Comparison of ENCODE assay signal across 17 cellular contexts in the genomic region with DNA sequence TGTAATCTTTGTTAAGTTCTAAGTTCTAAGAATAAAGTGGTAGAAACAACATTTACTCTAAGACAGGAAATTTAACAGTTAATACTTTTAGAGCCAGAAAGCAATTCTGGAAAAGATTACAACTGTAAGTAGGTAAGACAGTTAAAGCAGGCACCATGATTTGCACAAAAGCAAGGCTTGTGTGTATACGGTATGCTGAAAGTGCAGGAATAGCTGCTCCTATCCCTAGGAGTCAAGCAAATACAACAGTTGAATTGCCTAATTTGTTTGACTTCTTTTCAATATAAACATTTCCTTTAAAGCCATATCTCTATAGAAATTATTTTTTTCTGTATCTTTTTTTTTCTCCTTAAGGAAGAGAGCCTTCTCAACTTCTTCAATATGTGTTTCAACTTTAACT.
DNase-seq lines count a peak whose midpoint lies in the region; ATAC-seq, FAIRE-seq and TF ChIP-seq lines count a peak whose summit lies in the region.
"Had no signal": no experiment of that assay in that cellular context is flagged by ENCODE, and none has a peak within 500 bp of the region (broad histone marks: within the 10 kb centered on the region; RNA-seq: fewer than 3 reads in every experiment).

No MANE protein-coding gene starts in this region.

- H3K4me1 ChIP-seq in right lobe of liver (no peaks in the 10 kb centered on the region), HepG2 (ENCODE audit: insufficient read depth, low read length) (no peaks in the 10 kb centered on the region), parathyroid adenoma (peaks cover 9% of the 10 kb centered on the region), MM.1S (ENCODE audit: low read length) (no peaks in the 10 kb centered on the region), OCI-LY7 (ENCODE audit: insufficient read depth, low read length, poor library complexity, severe bottlenecking) (no peaks in the 10 kb centered on the region)
- H3K4me1 ChIP-seq: BLaER1, HAP-1 had no signal

- H3K9me3 ChIP-seq in right lobe of liver (no peaks in the 10 kb centered on the region), HepG2 (ENCODE audit: low read length) (no peaks in the 10 kb centered on the region), parathyroid adenoma (ENCODE audit: control insufficient read depth, low read length) (no peaks in the 10 kb centered on the region), MM.1S (replicated peaks; ENCODE audit: insufficient read depth, low read length) (no peaks in the 10 kb centered on the region), OCI-LY7 (ENCODE audit: low read length) (no peaks in the 10 kb centered on the region)
- H3K9me3 ChIP-seq: BLaER1, HAP-1 had no signal

- no peaks in the 10 kb centered on the region for H3K9me2 ChIP-seq in MM.1S (replicated peaks; ENCODE audit: insufficient read depth, low read length)
- no peaks in the 10 kb centered on the region for H3K9me2 ChIP-seq in OCI-LY7 (ENCODE audit: insufficient read depth, low read length)

- no peak overlapping the region for H3K4me2 ChIP-seq in HepG2 (ENCODE audit: low read depth, low read length)
- H3K4me2 ChIP-seq in parathyroid adenoma (ENCODE audit: low read length): no peak overlapping the region
- no peak overlapping the region for H3K4me2 ChIP-seq in MM.1S (ENCODE audit: low read depth, low read length)
- no peak overlapping the region for H3K4me2 ChIP-seq in OCI-LY7 (ENCODE audit: low read length)
- H3K4me2 ChIP-seq: BLaER1 had no signal

- no peak for FAIRE-seq in HepG2 (lab: Jason Lieb, UNC)
- FAIRE-seq: GM12892, GM18507 had no signal

- no peak for TF ChIP-seq RAD21 in HepG2 (CRISPR knock-in tag; IDR thresholded peaks at IDR 0.05)

- H3K9ac ChIP-seq in HepG2 (ENCODE audit: insufficient read depth, low read depth, low read length): no peak overlapping the region
- H3K9ac ChIP-seq in parathyroid adenoma: no peak overlapping the region
- no peak overlapping the region for H3K9ac ChIP-seq in MM.1S (ENCODE audit: low read length)
- H3K9ac ChIP-seq: BLaER1, GM23248 had no signal

- BruUV-seq in HepG2 (replicated peaks; lab: Mats Ljungman, UMichigan) (no TSS peak), OCI-LY7 (replicated peaks; lab: Mats Ljungman, UMichigan) (no TSS peak)

- CTCF ChIA-PET in HepG2 (lab: Yijun Ruan, JAX; ENCODE audit: low intra/inter-chr PET ratio, low total read pairs) (no interaction called here), OCI-LY7 (lab: Charles Lee; ENCODE audit: unreplicated experiment) (no interaction called here)

- POLR2A ChIA-PET in HepG2 (lab: Yijun Ruan, JAX) (no interaction called here), OCI-LY7 (lab: Charles Lee) (no interaction called here)

- H3K36me3 ChIP-seq in right lobe of liver: no peaks in the 10 kb centered on the region
- no peaks in the 10 kb centered on the region for H3K36me3 ChIP-seq in HepG2 (replicated peaks in 1 of 2; ENCODE audit: control insufficient read depth in 1 of 2, insufficient read depth in 2 of 2, low read length in 2 of 2)
- no peaks in the 10 kb centered on the region for H3K36me3 ChIP-seq in parathyroid adenoma (ENCODE audit: control insufficient read depth, insufficient read depth, low read length)
- H3K36me3 ChIP-seq in MM.1S (replicated peaks; ENCODE audit: insufficient read depth, low read length): no peaks in the 10 kb centered on the region
- H3K36me3 ChIP-seq in OCI-LY7 (ENCODE audit: insufficient read depth, low read length): no peaks in the 10 kb centered on the region
- H3K36me3 ChIP-seq: BLaER1, HAP-1 had no signal

- H3K4me3 ChIP-seq in right lobe of liver (no peak overlapping the region), HepG2 (replicated peaks in 1 of 3; ENCODE audit: insufficient read depth in 1 of 3, low read depth in 2 of 3, low read length in 3 of 3) (no peak overlapping the region), parathyroid adenoma (ENCODE audit: low read depth, low read length) (no peak overlapping the region), MM.1S (ENCODE audit: low read length) (no peak overlapping the region), OCI-LY7 (ENCODE audit: low read depth, low read length, poor library complexity, severe bottlenecking) (no peak overlapping the region)
- H3K4me3 ChIP-seq: BLaER1, GM23248, HAP-1 had no signal

- TF ChIP-seq CTCF in right lobe of liver (IDR thresholded peaks at IDR 0.05) (no peak), HepG2 (CRISPR knock-in tag; IDR thresholded peaks at IDR 0.05) (no peak), parathyroid adenoma (IDR thresholded peaks at IDR 0.05) (no peak), MM.1S (IDR thresholded peaks at IDR 0.05; ENCODE audit: low read length) (no peak), OCI-LY7 (conservative IDR thresholded peaks at IDR 0.05; ENCODE audit: low read length) (no peak)

- H3K27ac ChIP-seq in right lobe of liver (no peak overlapping the region), HepG2 (ENCODE audit: extremely low read length, insufficient read depth, low read length) (no peak overlapping the region), parathyroid adenoma (no peak overlapping the region), MM.1S (ENCODE audit: low read length) (no peak overlapping the region), OCI-LY7 (ENCODE audit: low read depth, low read length, poor library complexity, severe bottlenecking) (no peak overlapping the region)
- H3K27ac ChIP-seq: BLaER1, GM23248 had no signal

- no peak overlapping the region for H2AFZ ChIP-seq in HepG2 (ENCODE audit: low read length)
- H2AFZ ChIP-seq in parathyroid adenoma: peak overlapping the region; percentile 2
- no peak overlapping the region for H2AFZ ChIP-seq in MM.1S (ENCODE audit: low read length)
- no peak overlapping the region for H2AFZ ChIP-seq in OCI-LY7 (ENCODE audit: low read length)
- H2AFZ ChIP-seq: GM23248 had no signal

- intact Hi-C loops in right lobe of liver (cut with DNase I) (no loop called here), HepG2 (cut with micrococcal nuclease; ENCODE audit: unreplicated experiment) (no loop called here), OCI-LY7 (cut with micrococcal nuclease; ENCODE audit: unreplicated experiment) (no loop called here)

- H4K20me1 ChIP-seq in HepG2 (ENCODE audit: insufficient read depth, low read length): no peaks in the 10 kb centered on the region
- H4K20me1 ChIP-seq in MM.1S (ENCODE audit: insufficient read depth, low read length): no peaks in the 10 kb centered on the region
- no peaks in the 10 kb centered on the region for H4K20me1 ChIP-seq in OCI-LY7 (ENCODE audit: insufficient read depth, low read length)
- H4K20me1 ChIP-seq: BLaER1 had no signal

- DNase-seq in right lobe of liver (no peak), HepG2 (ENCODE audit: low spot score) (no peak), NCI-H748 treated with DMSO at 0.1 percent for 48 hours (lab: John Stamatoyannopoulos, UW) (peak; percentile 31), MM.1S (no peak), OCI-LY7 (ENCODE audit: low spot score) (no peak)
- DNase-seq in activated effector memory CD4-positive, alpha-beta T cell treated with Interleukin-2 at 50 U/mL for 16 hours: no peak
- DNase-seq: 8988T; CD4-positive, alpha-beta memory T cell; DMS153; DMS79; GDM1; GM23248 had no signal

- no peak for TF ChIP-seq POLR2A in right lobe of liver (IDR thresholded peaks at IDR 0.05)
- no peak for TF ChIP-seq POLR2A in HepG2 (IDR thresholded peaks at IDR 0.05; ENCODE audit: insufficient read depth in 1 of 2, low read depth in 2 of 2, low read length in 2 of 2)

- no peaks in the 10 kb centered on the region for H3K79me2 ChIP-seq in HepG2 (ENCODE audit: insufficient read depth, low read length)
- no peaks in the 10 kb centered on the region for H3K79me2 ChIP-seq in parathyroid adenoma
- no peaks in the 10 kb centered on the region for H3K79me2 ChIP-seq in MM.1S (ENCODE audit: low read length)
- no peaks in the 10 kb centered on the region for H3K79me2 ChIP-seq in OCI-LY7 (ENCODE audit: insufficient read depth, low read depth, low read length)

- ATAC-seq in right lobe of liver (peak; percentile 56 to 76 (median 64)), HepG2 (no peak)

- H3K27me3 ChIP-seq in right lobe of liver: no peaks in the 10 kb centered on the region
- H3K27me3 ChIP-seq in HepG2 (ENCODE audit: control insufficient read depth in 1 of 2, insufficient read depth in 2 of 2, low read length in 2 of 2): no peaks in the 10 kb centered on the region
- no peaks in the 10 kb centered on the region for H3K27me3 ChIP-seq in parathyroid adenoma (ENCODE audit: control insufficient read depth, insufficient read depth, low read length)
- no peaks in the 10 kb centered on the region for H3K27me3 ChIP-seq in MM.1S (replicated peaks; ENCODE audit: insufficient read depth, low read length)
- H3K27me3 ChIP-seq: BLaER1 had no signal

- 27% methylated on average over 1 of the region's 1 CpG for WGBS in right lobe of liver (ENCODE audit: insufficient coverage, low coverage, low lambda C conversion rate, missing lambda C conversion rate)
- WGBS in HepG2 (ENCODE audit: low lambda C conversion rate): 0% methylated on average over 1 of the region's 1 CpG

- in situ Hi-C loops in HepG2 (cut with HindIII; ENCODE audit: extremely low pct_ligation_motif_present, low pct_unique_long_range_greater_than_20kb): no loop called here

- H3F3A ChIP-seq in MM.1S (ENCODE audit: insufficient read depth, low read length): no peaks in the 10 kb centered on the region

- no peak for TF ChIP-seq EP300 in HepG2 (IDR thresholded peaks at IDR 0.05; ENCODE audit: low read depth in 2 of 2, low read length in 2 of 2)
- TF ChIP-seq EP300 in HepG2 (CRISPR knock-in tag; IDR thresholded peaks at IDR 0.05; ENCODE audit: borderline replicate concordance): no peak

TF ChIP-seq in HepG2, 621 proteins besides CTCF, POLR2A, EP300 and RAD21 (continues in another document):
- TF ChIP-seq SMAD3 (CRISPR knock-in tag; IDR thresholded peaks at IDR 0.05): no peak
